ENCODE assay signal across 27 cellular contexts in genomic region chr3:33380653-33381052, GRCh38. TPM values are rescaled to one million over a fixed set of nuclear protein-coding genes. Genes with fewer than 3 reads are reported as not detected.
DNase-seq lines count a peak whose midpoint lies in the region; ATAC-seq and TF ChIP-seq lines count a peak whose summit lies in the region.
"Had no signal": no experiment of that assay in that cellular context is flagged by ENCODE, and none has a peak within 500 bp of the region (broad histone marks: within the 10 kb centered on the region; RNA-seq: fewer than 3 reads in every experiment).

No MANE protein-coding gene starts in this region.

- intact Hi-C loops in left ventricle myocardium superior (cut with micrococcal nuclease), result no loop called here

- H3K27ac Mint-ChIP-seq in glutamatergic neuron (ENCODE audit: unreplicated experiment) (peak overlapping the region; percentile 43), neural crest cell (ENCODE audit: unreplicated experiment) (peak overlapping the region; percentile 35)
- H3K27ac Mint-ChIP-seq: B cell; CD8-positive, alpha-beta T cell; GM23338 had no signal

- H3K4me1 Mint-ChIP-seq in glutamatergic neuron (ENCODE audit: low read depth, unreplicated experiment) (no peaks in the 10 kb centered on the region), neural crest cell (no peaks in the 10 kb centered on the region)
- H3K4me1 Mint-ChIP-seq: B cell had no signal

- TF ChIP-seq CTCF in glutamatergic neuron (IDR thresholded peaks at IDR 0.05; ENCODE audit: partially characterized antibody, unreplicated experiment) (no peak), neural crest cell (conservative IDR thresholded peaks at IDR 0.05) (no peak)

- ATAC-seq in HG02588 (IDR thresholded peaks at IDR 0.05; ENCODE audit: unreplicated experiment) (no peak), left ventricle myocardium superior (no peak)
- ATAC-seq: CD8-positive, alpha-beta T cell; GM23338; Panc1 had no signal

- no peaks in the 10 kb centered on the region for H3K9me3 Mint-ChIP-seq in glutamatergic neuron (ENCODE audit: unreplicated experiment)
- H3K9me3 Mint-ChIP-seq in neural crest cell, result no peaks in the 10 kb centered on the region
- H3K9me3 Mint-ChIP-seq: CD8-positive, alpha-beta T cell; GM23338 had no signal

- peak; percentile 23 for DNase-seq in LHCN-M2 (ENCODE audit: low read depth)
- no peak for DNase-seq in glutamatergic neuron
- DNase-seq in neural crest cell (ENCODE audit: low read depth, low spot score), result no peak
- DNase-seq in NOMO-1 treated with DMSO at 0.1 percent for 48 hours (lab: John Stamatoyannopoulos, UW; ENCODE audit: unreplicated experiment), result no peak
- no peak for DNase-seq in left ventricle myocardium superior
- DNase-seq in activated CD4-positive, alpha-beta T cell treated with anti-CD3 and anti-CD28 coated beads, Interleukin-2, amount 50 U/mL, for 4 hours, result no peak
- DNase-seq: Caco-2; CD8-positive, alpha-beta T cell; DMS 273 treated with DMSO at 0.1 percent for 48 hours; DMS79; EL; GF-D8; HCEC 1CT; IMR-90; NCI-H1048; NCI-H1417; NCI-H1694; NCI-H2081 treated with DMSO at 0.1 percent for 48 hours; NCI-H2171; NCI-H226; NCI-H510A; NCI-H69; SHP77 treated with DMSO at 0.1 percent for 48 hours had no signal

- H3K27me3 Mint-ChIP-seq in glutamatergic neuron (ENCODE audit: unreplicated experiment), result no peaks in the 10 kb centered on the region
- H3K27me3 Mint-ChIP-seq in neural crest cell (ENCODE audit: low read depth), result no peaks in the 10 kb centered on the region
- H3K27me3 Mint-ChIP-seq: B cell had no signal

- H3K36me3 Mint-ChIP-seq in glutamatergic neuron (ENCODE audit: unreplicated experiment) (no peaks in the 10 kb centered on the region), neural crest cell (ENCODE audit: low read depth) (peaks cover 10% of the 10 kb centered on the region)
- H3K36me3 Mint-ChIP-seq: CD8-positive, alpha-beta T cell had no signal

- H3K4me3 Mint-ChIP-seq in glutamatergic neuron (ENCODE audit: unreplicated experiment), result no peak overlapping the region
- no peak overlapping the region for H3K4me3 Mint-ChIP-seq in neural crest cell
- H3K4me3 Mint-ChIP-seq: B cell; CD8-positive, alpha-beta T cell; GM23338 had no signal

RNA-seq across cellular contexts. Expression of gene UBP1, which starts 59.6 kb away (rescaled TPM):
- total RNA-seq in LHCN-M2 (2014; rRNA removed), result 35.9 and 37.8 TPM in 2 replicates
- polyA plus RNA-seq in LHCN-M2 (2012), result 27.1 TPM
- 69.9 TPM for total RNA-seq in glutamatergic neuron (ENCODE audit: unreplicated experiment)
- total RNA-seq in neural crest cell, result 81.9 and 90.9 TPM in 2 replicates
- 39.3 TPM for total RNA-seq in left ventricle myocardium superior
